ENCODE assay signal across 20 cellular contexts in the genomic region with DNA sequence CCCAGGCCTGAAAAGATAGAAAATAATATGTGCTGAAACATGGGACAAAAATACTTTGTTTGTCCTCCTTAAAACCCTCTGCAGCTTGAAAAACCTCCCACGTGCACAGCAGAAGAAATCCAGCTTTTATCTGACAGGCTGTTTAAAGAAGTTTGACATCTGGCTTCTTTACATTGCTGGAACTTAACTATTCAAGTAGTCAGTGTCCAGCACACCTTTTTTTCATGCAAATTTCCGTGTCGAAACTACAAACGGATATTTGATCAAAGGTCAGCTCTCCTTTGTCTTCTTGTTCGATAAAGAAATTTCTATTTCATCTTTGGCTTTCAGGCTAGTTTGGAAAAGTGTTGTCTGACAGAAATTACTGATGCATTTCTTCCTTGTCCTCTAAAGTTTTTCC.
DNase-seq lines count a peak whose midpoint lies in the region; ATAC-seq, FAIRE-seq and TF ChIP-seq lines count a peak whose summit lies in the region.
"Had no signal": no experiment of that assay in that cellular context is flagged by ENCODE, and none has a peak within 500 bp of the region (broad histone marks: within the 10 kb centered on the region; RNA-seq: fewer than 3 reads in every experiment).

No MANE protein-coding gene starts in this region.

- no peak overlapping the region for H3K4me3 Mint-ChIP-seq in glutamatergic neuron (ENCODE audit: unreplicated experiment)
- H3K4me3 Mint-ChIP-seq: HFFc6 had no signal

- peak; percentile 75 to 78 for DNase-seq in NCI-H526 (lab: John Stamatoyannopoulos, UW)
- no peak for DNase-seq in pancreas
- DNase-seq in left ventricle myocardium superior, result no peak
- no peak for DNase-seq in glutamatergic neuron
- DNase-seq: BE2C, EL, GF-D8, H7, HFFc6, NCI-H1105, NCI-H146, NCI-H2029, NCI-H226, SHP77 had no signal

- ATAC-seq in pancreas (no peak), GM19324 (IDR thresholded peaks at IDR 0.05; ENCODE audit: low FRiP score, unreplicated experiment) (no peak), HG03175 (IDR thresholded peaks at IDR 0.05; ENCODE audit: unreplicated experiment) (no peak), left ventricle myocardium superior (no peak)
- ATAC-seq: HepG2, K562 had no signal

- peak; percentile 32 for FAIRE-seq in pancreas (lab: Jason Lieb, UNC)
- FAIRE-seq: GM19239, HepG2, K562 had no signal

- H3K27ac Mint-ChIP-seq in glutamatergic neuron (ENCODE audit: unreplicated experiment), result no peak overlapping the region
- H3K27ac Mint-ChIP-seq: HFFc6 had no signal

- 13 to 16% methylated on average over 5 of the region's 5 CpGs for WGBS in pancreas, 2 donors

- no peak overlapping the region for H3K4me3 ChIP-seq in iPS-20b (ENCODE audit: low read length)
- no peak overlapping the region for H3K4me3 ChIP-seq in pancreas
- H3K4me3 ChIP-seq: K562 had no signal

- no peaks in the 10 kb centered on the region for H3K36me3 Mint-ChIP-seq in glutamatergic neuron (ENCODE audit: unreplicated experiment)

- H3K27me3 ChIP-seq in iPS-20b (ENCODE audit: insufficient read depth, low read length) (no peaks in the 10 kb centered on the region), pancreas (no peaks in the 10 kb centered on the region)

- H3K9me3 ChIP-seq in iPS-20b (ENCODE audit: insufficient read depth, low read depth, low read length) (no peaks in the 10 kb centered on the region), pancreas (no peaks in the 10 kb centered on the region)
- H3K9me3 ChIP-seq: BE2C had no signal

- H3K4me1 ChIP-seq in iPS-20b (ENCODE audit: insufficient read depth, low read length) (peaks cover 48% of the 10 kb centered on the region), pancreas (no peaks in the 10 kb centered on the region)
- H3K4me1 ChIP-seq: BE2C had no signal

- H3K9me3 Mint-ChIP-seq in glutamatergic neuron (ENCODE audit: unreplicated experiment), result no peaks in the 10 kb centered on the region
- H3K9me3 Mint-ChIP-seq: HFFc6 had no signal

- peak overlapping the region; percentile 20; the same call in 1 of the 2 replicates for H3K9ac ChIP-seq in iPS-20b (ENCODE audit: low read depth, low read length)

- peaks cover 5% of the 10 kb centered on the region for H3K4me1 Mint-ChIP-seq in glutamatergic neuron (ENCODE audit: low read depth, unreplicated experiment)

- no peak overlapping the region for H3K27ac ChIP-seq in iPS-20b (ENCODE audit: low read length)
- no peak overlapping the region for H3K27ac ChIP-seq in pancreas

- TF ChIP-seq CTCF in pancreas (IDR thresholded peaks at IDR 0.05), result no peak
- TF ChIP-seq CTCF in glutamatergic neuron (IDR thresholded peaks at IDR 0.05; ENCODE audit: partially characterized antibody, unreplicated experiment), result no peak

- H3K36me3 ChIP-seq in iPS-20b (ENCODE audit: insufficient read depth, low read depth, low read length) (no peaks in the 10 kb centered on the region), pancreas (no peaks in the 10 kb centered on the region)
- H3K36me3 ChIP-seq: BE2C had no signal

- no peaks in the 10 kb centered on the region for H3K27me3 Mint-ChIP-seq in glutamatergic neuron (ENCODE audit: unreplicated experiment)

- intact Hi-C loops in pancreas (cut with DNase I) (no loop called here), left ventricle myocardium superior (cut with micrococcal nuclease) (no loop called here)

Comparison
In these comparisons a context has a peak if more than half of its experiments do, and no peak if none do; other contexts are left out.
1. DNase-seq: peak in NCI-H526 (2 of 2); none in pancreas (0 of 6), left ventricle myocardium superior (single experiment) and glutamatergic neuron (single experiment).